16 cellular contexts compared by ENCODE assay signal in the genomic region with DNA sequence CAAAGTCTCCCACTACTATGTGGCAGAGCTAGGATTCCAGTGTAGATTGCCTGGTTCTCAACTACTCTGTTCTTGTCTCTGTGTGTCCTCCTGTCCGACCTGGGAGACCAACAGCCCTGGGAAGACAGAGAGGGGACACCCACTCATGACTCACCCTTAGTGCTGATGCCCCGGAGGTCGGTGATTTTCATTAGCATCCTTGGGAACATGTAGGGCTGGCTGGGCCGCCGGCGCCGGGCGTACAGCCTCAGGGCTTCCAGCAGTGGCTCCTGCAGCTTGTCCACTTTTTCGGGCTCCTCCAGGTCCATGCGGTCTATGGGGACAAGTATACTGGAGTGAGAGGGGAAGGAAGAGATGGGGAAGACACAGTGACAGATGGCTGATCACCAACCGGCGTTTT. TPM values are rescaled to one million over a fixed set of nuclear protein-coding genes. Genes with fewer than 3 reads are reported as not detected.
DNase-seq lines count a peak whose midpoint lies in the region; ATAC-seq, FAIRE-seq and TF ChIP-seq lines count a peak whose summit lies in the region.
"Had no signal": no experiment of that assay in that cellular context is flagged by ENCODE, and none has a peak within 500 bp of the region (broad histone marks: within the 10 kb centered on the region; RNA-seq: fewer than 3 reads in every experiment).

No MANE protein-coding gene starts in this region.

- no peaks in the 10 kb centered on the region for H3K27me3 Mint-ChIP-seq in CD8-positive, alpha-beta memory T cell
- H3K27me3 Mint-ChIP-seq: B cell had no signal

- no peak for FAIRE-seq in kidney (lab: Jason Lieb, UNC)
- FAIRE-seq: small intestine had no signal

- ATAC-seq in HG03025 (IDR thresholded peaks at IDR 0.05; ENCODE audit: low FRiP score, unreplicated experiment) (no peak), GM21390 (IDR thresholded peaks at IDR 0.05; ENCODE audit: unreplicated experiment) (no peak), HG03520 (IDR thresholded peaks at IDR 0.05; ENCODE audit: unreplicated experiment) (no peak)

- H3K9me3 ChIP-seq in BLaER1 (no peaks in the 10 kb centered on the region), kidney (ENCODE audit: control insufficient read depth in 1 of 2, low read length in 2 of 2) (no peaks in the 10 kb centered on the region)
- H3K9me3 ChIP-seq in CD8-positive, alpha-beta memory T cell (ENCODE audit: low read length) = no peaks in the 10 kb centered on the region
- H3K9me3 ChIP-seq: lower lobe of right lung had no signal

- H3K9ac ChIP-seq in BLaER1 = no peak overlapping the region
- no peak overlapping the region for H3K9ac ChIP-seq in kidney (ENCODE audit: low read length in 2 of 2)

- H3K4me1 Mint-ChIP-seq in CD8-positive, alpha-beta memory T cell = peaks cover 62 to 81% (median 64%) of the 10 kb centered on the region in 3 donors

- intact Hi-C loops in kidney (cut with DNase I) (loop anchor here (10.0 kb wide), 1 partner anchor 72 kb away; no protein-coding TSS in a partner anchor), lower leg skin (cut with DNase I; ENCODE audit: low total_unique reads) (loop anchor here (5.0 kb wide), 1 partner anchor 79 kb away; no protein-coding TSS in a partner anchor)

- H3K4me1 ChIP-seq in BLaER1 (peaks cover 88% of the 10 kb centered on the region), kidney (ENCODE audit: control insufficient read depth in 1 of 2, insufficient read depth in 1 of 2, low read depth in 1 of 2, low read length in 2 of 2) (peaks cover 0 to 42% of the 10 kb centered on the region in 2 donors)
- peaks cover 60% of the 10 kb centered on the region for H3K4me1 ChIP-seq in CD8-positive, alpha-beta memory T cell (ENCODE audit: insufficient read depth, low read length)

- peak overlapping the region; percentile 93; the same call in 1 of the 2 replicates for H3K4me2 ChIP-seq in BLaER1

- H3K9me3 Mint-ChIP-seq in CD8-positive, alpha-beta memory T cell = no peaks in the 10 kb centered on the region
- H3K9me3 Mint-ChIP-seq: T-helper 1 cell treated with Interleukin-12 subunit alpha and Interleukin-12 subunit beta and Interleukin-4 antibody, amounts not matched to agents 30 μg/mL and 1 μg/mL, for 36 hours had no signal

- H3K4me3 Mint-ChIP-seq in CD8-positive, alpha-beta memory T cell = no peak overlapping the region
- H3K4me3 Mint-ChIP-seq: B cell; T-helper 1 cell treated with Interleukin-12 subunit alpha and Interleukin-12 subunit beta and Interleukin-4 antibody, amounts not matched to agents 30 μg/mL and 1 μg/mL, for 36 hours had no signal

- POLR2A ChIA-PET in CD8-positive, alpha-beta memory T cell (lab: Charles Lee) = interaction anchor here (0.6 to 1.6 kb wide), 3 partner anchors 35 to 76 kb away, joined by 3 to 6 read pairs (median 4); no protein-coding TSS in a partner anchor
- POLR2A ChIA-PET in RWPE1 (lab: Yijun Ruan, JAX; ENCODE audit: low non-redundant PET) = interaction anchor here (1.3 kb wide), 1 partner anchor 38 kb away, joined by 3 read pairs; a partner anchor contains a TSS

- TF ChIP-seq CTCF in RWPE1 (conservative IDR thresholded peaks at IDR 0.05; ENCODE audit: low read depth) (no peak), kidney (IDR thresholded peaks at IDR 0.05; ENCODE audit: borderline replicate concordance, extremely low read depth, insufficient read depth) (no peak), lower leg skin (IDR thresholded peaks at IDR 0.05) (no peak)

- no peaks in the 10 kb centered on the region for H3K27me3 ChIP-seq in BLaER1
- no peaks in the 10 kb centered on the region for H3K27me3 ChIP-seq in CD8-positive, alpha-beta memory T cell (ENCODE audit: insufficient read depth, low read length, poor library complexity, severe bottlenecking)
- H3K27me3 ChIP-seq: brain microvascular endothelial cell had no signal

- peaks cover 1 to 61% (median 11%) of the 10 kb centered on the region in 3 donors for H3K36me3 Mint-ChIP-seq in CD8-positive, alpha-beta memory T cell

- H3K27ac Mint-ChIP-seq in CD8-positive, alpha-beta memory T cell = peak overlapping the region in 7 of 8 donors; percentile 63 to 96 (median 90)

- 42 to 45% methylated on average over 12 of the region's 12 CpGs for WGBS in lower leg skin, 2 donors

- no peaks in the 10 kb centered on the region for H4K20me1 ChIP-seq in BLaER1

- H3K27ac ChIP-seq in BLaER1 (no peak overlapping the region), RWPE1 (peak overlapping the region; percentile 99), kidney (ENCODE audit: low read depth in 2 of 2, low read length in 2 of 2) (no peak overlapping the region)
- H3K27ac ChIP-seq in CD8-positive, alpha-beta memory T cell (ENCODE audit: low read depth, low read length) = no peak overlapping the region
- H3K27ac ChIP-seq: brain microvascular endothelial cell, epithelial cell of prostate, lower lobe of right lung had no signal

- DNase-seq in CD8-positive, alpha-beta memory T cell = no peak
- no peak for DNase-seq in RWPE1 (ENCODE audit: low spot score)
- peak; percentile 64 for DNase-seq in kidney
- no peak for DNase-seq in lower leg skin (ENCODE audit: low spot score in 2 of 2)
- DNase-seq: NCI-H1436 treated with DMSO at 0.1 percent for 48 hours had no signal

- H3K36me3 ChIP-seq in BLaER1 (peaks cover 36% of the 10 kb centered on the region), kidney (ENCODE audit: control insufficient read depth in 1 of 2, insufficient read depth in 2 of 2, low read length in 2 of 2) (peaks cover 10% of the 10 kb centered on the region in 2 donors)
- peaks cover 37% of the 10 kb centered on the region for H3K36me3 ChIP-seq in CD8-positive, alpha-beta memory T cell (ENCODE audit: insufficient read depth, low read length)

- H3K4me3 ChIP-seq in BLaER1 = no peak overlapping the region
- H3K4me3 ChIP-seq in CD8-positive, alpha-beta memory T cell (ENCODE audit: low read length) = no peak overlapping the region
- H3K4me3 ChIP-seq in kidney (ENCODE audit: low read length in 2 of 2) = no peak overlapping the region
- no peak overlapping the region for H3K4me3 ChIP-seq in lower leg skin (ENCODE audit: low read depth, poor library complexity, severe bottlenecking)
- H3K4me3 ChIP-seq: lower lobe of right lung had no signal

- no peak for TF ChIP-seq POLR2A in lower leg skin (IDR thresholded peaks at IDR 0.05)

- CTCF ChIA-PET in CD8-positive, alpha-beta memory T cell (lab: Charles Lee) = interaction anchor here (0.8 to 13.9 kb wide), 21 partner anchors 10 to 147 kb away, joined by 3 to 192 read pairs (median 13); a partner anchor contains a TSS
- CTCF ChIA-PET in RWPE1 (lab: Yijun Ruan, JAX) = interaction anchor here (0.6 to 3.0 kb wide), 9 partner anchors 39 to 109 kb away, joined by 3 to 26 read pairs (median 11); a partner anchor contains a TSS

RNA-seq across cellular contexts. Expression of a gene that starts 5.9 kb away (rescaled TPM):
- total RNA-seq in CD8-positive, alpha-beta memory T cell = 100 to 1,000 TPM; 339 TPM
- 292 TPM for polyA plus RNA-seq in CD8-positive, alpha-beta memory T cell
- 14.5 TPM for total RNA-seq in kidney
- polyA plus RNA-seq in kidney (ENCODE audit: insufficient read depth, low read depth, low replicate concordance) = 11.0 TPM
- 10 to 100 TPM in 1 of 4 donors, 1 to 10 TPM in 3; 6.5 to 13.2 (median 7.8) TPM for total RNA-seq in lower leg skin
- total RNA-seq: glomerular endothelial cell had no signal

RNA-seq across cellular contexts. Expression of a gene that starts 19.1 kb away (rescaled TPM):
- 10 to 100 TPM; 67.0 to 68.4 TPM for total RNA-seq in CD8-positive, alpha-beta memory T cell
- 15.4 TPM for polyA plus RNA-seq in CD8-positive, alpha-beta memory T cell
- total RNA-seq in kidney = 34.1 TPM
- 13.2 TPM for polyA plus RNA-seq in kidney (ENCODE audit: insufficient read depth, low read depth, low replicate concordance)
- total RNA-seq in lower leg skin = 100 to 1,000 TPM; 160 to 207 (median 199) TPM

RNA-seq across cellular contexts. Expression of a gene that starts 32.2 kb away (rescaled TPM):
- 10 to 100 TPM; 15.8 to 18.7 TPM for total RNA-seq in CD8-positive, alpha-beta memory T cell
- polyA plus RNA-seq in CD8-positive, alpha-beta memory T cell = 0.70 TPM
- total RNA-seq in kidney = 39.1 TPM
- 24.0 TPM for polyA plus RNA-seq in kidney (ENCODE audit: insufficient read depth, low read depth, low replicate concordance)
- total RNA-seq in lower leg skin = 10 to 100 TPM in 3 of 4 donors, 1 to 10 TPM in 1; 7.2 to 33.6 (median 19.2) TPM

RNA-seq across cellular contexts. Expression of a gene that starts 32.4 kb away (rescaled TPM):
- 10 to 100 TPM; 50.4 to 52.0 TPM for total RNA-seq in CD8-positive, alpha-beta memory T cell
- 3.3 TPM for polyA plus RNA-seq in CD8-positive, alpha-beta memory T cell
- total RNA-seq in kidney (58.3 TPM), lower leg skin (10 to 100 TPM in 1 of 4 donors, 1 to 10 TPM in 3; 6.1 to 12.1 (median 8.4) TPM)
- polyA plus RNA-seq in kidney (ENCODE audit: insufficient read depth, low read depth, low replicate concordance) = 11.1 TPM

RNA-seq across cellular contexts. Expression of a gene that starts 55.2 kb away (rescaled TPM):
- total RNA-seq in CD8-positive, alpha-beta memory T cell = 10 to 100 TPM; 58.4 to 63.4 TPM
- polyA plus RNA-seq in CD8-positive, alpha-beta memory T cell = not detected
- 1.5 TPM for total RNA-seq in kidney
- polyA plus RNA-seq in kidney (ENCODE audit: insufficient read depth, low read depth, low replicate concordance) = 2.9 TPM
- total RNA-seq in lower leg skin = 10 to 100 TPM in 1 of 4 donors, 1 to 10 TPM in 3; 4.7 to 13.6 (median 5.8) TPM

Comparison
In these comparisons a context has a peak if more than half of its experiments do, and no peak if none do; other contexts are left out.
1. RNA of a gene that starts 5.9 kb away (total RNA-seq): 339 TPM in CD8-positive, alpha-beta memory T cell; 14.5 TPM in kidney (single experiment) and 6.5 to 13.2 TPM in lower leg skin; every median in the first group is over 10 times any median in the second.